ENCODE assay signal across 1 cellular context in genomic region chr12:101407438-101408345, GRCh38.
TF ChIP-seq lines count a peak whose summit lies in the region.

ARL1 (minus strand) TSS chr12:101407772; CDS start chr12:101407645, 127 bp downstream.

TF ChIP-seq in K562, 482 proteins besides CTCF, POLR2A, EP300 and RAD21 (continued from another document and continues in another):
- TF ChIP-seq, protein P1, sequence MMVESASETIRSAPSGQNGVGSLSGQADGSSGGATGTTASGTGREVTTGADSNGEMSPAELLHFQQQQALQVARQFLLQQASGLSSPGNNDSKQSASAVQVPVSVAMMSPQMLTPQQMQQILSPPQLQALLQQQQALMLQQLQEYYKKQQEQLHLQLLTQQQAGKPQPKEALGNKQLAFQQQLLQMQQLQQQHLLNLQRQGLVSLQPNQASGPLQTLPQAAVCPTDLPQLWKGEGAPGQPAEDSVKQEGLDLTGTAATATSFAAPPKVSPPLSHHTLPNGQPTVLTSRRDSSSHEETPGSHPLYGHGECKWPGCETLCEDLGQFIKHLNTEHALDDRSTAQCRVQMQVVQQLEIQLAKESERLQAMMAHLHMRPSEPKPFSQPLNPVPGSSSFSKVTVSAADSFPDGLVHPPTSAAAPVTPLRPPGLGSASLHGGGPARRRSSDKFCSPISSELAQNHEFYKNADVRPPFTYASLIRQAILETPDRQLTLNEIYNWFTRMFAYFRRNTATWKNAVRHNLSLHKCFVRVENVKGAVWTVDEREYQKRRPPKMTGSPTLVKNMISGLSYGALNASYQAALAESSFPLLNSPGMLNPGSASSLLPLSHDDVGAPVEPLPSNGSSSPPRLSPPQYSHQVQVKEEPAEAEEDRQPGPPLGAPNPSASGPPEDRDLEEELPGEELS (CRISPR knock-in tag; IDR thresholded peaks at IDR 0.05; ENCODE audit: borderline replicate concordance): no peak
- TF ChIP-seq HINFP (tag; conservative IDR thresholded peaks at IDR 0.05; ENCODE audit: low read depth) (no peak), NR2F6 (CRISPR knock-in tag; IDR thresholded peaks at IDR 0.05) (no peak), ZBTB5 (IDR thresholded peaks at IDR 0.05) (peak; percentile 88; the same call in 1 of the 2 replicates), DIDO1 (tag; IDR thresholded peaks at IDR 0.05; ENCODE audit: low read depth) (peak; percentile 96), DACH1 (IDR thresholded peaks at IDR 0.05; ENCODE audit: partially characterized antibody) (peak; percentile 53), HNRNPH1 (optimal IDR thresholded peaks at IDR 0.05; ENCODE audit: low read depth, low read length) (no peak), ZNF512 (tag; IDR thresholded peaks at IDR 0.05) (no peak), SRF (CRISPR knock-in tag; IDR thresholded peaks at IDR 0.05) (no peak), TBL1XR1 (IDR thresholded peaks at IDR 0.05; ENCODE audit: low read length in 2 of 2) (peak in 1 of 2 experiments; percentile 78; a peak in 3 of 4 replicates), ATF6 (CRISPR knock-in tag; IDR thresholded peaks at IDR 0.05) (peak; percentile 37; the same call in 1 of the 2 replicates), FOXK2 (conservative IDR thresholded peaks at IDR 0.05 in 1 of 2, IDR thresholded peaks at IDR 0.05 in 1 of 2; ENCODE audit: low read depth in 2 of 2) (peak; percentile 17 to 31; a peak in 2 of 4 replicates), TAF1 (IDR thresholded peaks at IDR 0.05; ENCODE audit: control insufficient read depth, extremely low read depth, insufficient read depth, low read length, severe bottlenecking) (peak; percentile 92), MTA2 (IDR thresholded peaks at IDR 0.05; ENCODE audit: low read depth) (no peak), CBFA2T2 (conservative IDR thresholded peaks at IDR 0.05) (no peak), ETV6 (IDR thresholded peaks at IDR 0.05; ENCODE audit: borderline replicate concordance in 1 of 2, low read depth in 2 of 2, low read length in 1 of 2) (no peak), ETV6 (CRISPR knock-in tag; IDR thresholded peaks at IDR 0.05; ENCODE audit: borderline replicate concordance) (no peak), ZBTB26 (CRISPR knock-in tag; IDR thresholded peaks at IDR 0.05) (peak; percentile 8; the same call in 1 of the 2 replicates), SRSF9 (IDR thresholded peaks at IDR 0.05; ENCODE audit: borderline replicate concordance, low read depth, low read length) (no peak), PURB (CRISPR knock-in tag; IDR thresholded peaks at IDR 0.05; ENCODE audit: low read depth) (no peak), SIX5 (IDR thresholded peaks at IDR 0.05; ENCODE audit: borderline replicate concordance in 1 of 2, insufficient read depth in 1 of 2, low read depth in 1 of 2, low read length in 2 of 2) (peak in 1 of 2 experiments; percentile 14; a peak in 2 of 4 replicates), DDX20 (tag; IDR thresholded peaks at IDR 0.05; ENCODE audit: low read depth) (no peak), MAFK (IDR thresholded peaks at IDR 0.05; ENCODE audit: low read length) (no peak), PHF21A (IDR thresholded peaks at IDR 0.05; ENCODE audit: borderline replicate concordance, low read depth) (no peak; the same call in 1 of the 2 replicates), TEAD1 (CRISPR knock-in tag; IDR thresholded peaks at IDR 0.05) (peak in 1 of 2 experiments; percentile 49; a peak in 2 of 4 replicates), ZBED1 (IDR thresholded peaks at IDR 0.05) (no peak), XRCC5 (IDR thresholded peaks at IDR 0.05; ENCODE audit: low read depth, low read length) (peak; percentile 86), ZNF780A (CRISPR knock-in tag; IDR thresholded peaks at IDR 0.05) (no peak), CBX5 (IDR thresholded peaks at IDR 0.05; ENCODE audit: borderline replicate concordance, low read depth) (no peak), KDM1A (IDR thresholded peaks at IDR 0.05) (no peak), ZFX (CRISPR knock-in tag; IDR thresholded peaks at IDR 0.05) (peak; percentile 90), ZNF232 (CRISPR knock-in tag; IDR thresholded peaks at IDR 0.05) (no peak), HMGN3 (IDR thresholded peaks at IDR 0.05; ENCODE audit: borderline replicate concordance, extremely low read depth, insufficient read length, low read depth, low read length) (peak; percentile 35), SMAD4 (CRISPR knock-in tag; conservative IDR thresholded peaks at IDR 0.05) (peak; percentile 62; the same call in 1 of the 2 replicates), MCM2 (IDR thresholded peaks at IDR 0.05; ENCODE audit: low read depth) (no peak), KLF1 (tag; IDR thresholded peaks at IDR 0.05) (no peak), PHF20 (IDR thresholded peaks at IDR 0.05; ENCODE audit: partially characterized antibody) (peak; percentile 59), EGR1 (conservative IDR thresholded peaks at IDR 0.05) (peak; percentile 98), STAG1 (CRISPR knock-in tag; IDR thresholded peaks at IDR 0.05; ENCODE audit: borderline replicate concordance) (no peak), FOSL1 (tag; conservative IDR thresholded peaks at IDR 0.05) (peak; percentile 94)
- TF ChIP-seq, protein P2, sequence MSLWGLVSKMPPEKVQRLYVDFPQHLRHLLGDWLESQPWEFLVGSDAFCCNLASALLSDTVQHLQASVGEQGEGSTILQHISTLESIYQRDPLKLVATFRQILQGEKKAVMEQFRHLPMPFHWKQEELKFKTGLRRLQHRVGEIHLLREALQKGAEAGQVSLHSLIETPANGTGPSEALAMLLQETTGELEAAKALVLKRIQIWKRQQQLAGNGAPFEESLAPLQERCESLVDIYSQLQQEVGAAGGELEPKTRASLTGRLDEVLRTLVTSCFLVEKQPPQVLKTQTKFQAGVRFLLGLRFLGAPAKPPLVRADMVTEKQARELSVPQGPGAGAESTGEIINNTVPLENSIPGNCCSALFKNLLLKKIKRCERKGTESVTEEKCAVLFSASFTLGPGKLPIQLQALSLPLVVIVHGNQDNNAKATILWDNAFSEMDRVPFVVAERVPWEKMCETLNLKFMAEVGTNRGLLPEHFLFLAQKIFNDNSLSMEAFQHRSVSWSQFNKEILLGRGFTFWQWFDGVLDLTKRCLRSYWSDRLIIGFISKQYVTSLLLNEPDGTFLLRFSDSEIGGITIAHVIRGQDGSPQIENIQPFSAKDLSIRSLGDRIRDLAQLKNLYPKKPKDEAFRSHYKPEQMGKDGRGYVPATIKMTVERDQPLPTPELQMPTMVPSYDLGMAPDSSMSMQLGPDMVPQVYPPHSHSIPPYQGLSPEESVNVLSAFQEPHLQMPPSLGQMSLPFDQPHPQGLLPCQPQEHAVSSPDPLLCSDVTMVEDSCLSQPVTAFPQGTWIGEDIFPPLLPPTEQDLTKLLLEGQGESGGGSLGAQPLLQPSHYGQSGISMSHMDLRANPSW (CRISPR knock-in tag; IDR thresholded peaks at IDR 0.05): no peak
- TF ChIP-seq, protein P3, sequence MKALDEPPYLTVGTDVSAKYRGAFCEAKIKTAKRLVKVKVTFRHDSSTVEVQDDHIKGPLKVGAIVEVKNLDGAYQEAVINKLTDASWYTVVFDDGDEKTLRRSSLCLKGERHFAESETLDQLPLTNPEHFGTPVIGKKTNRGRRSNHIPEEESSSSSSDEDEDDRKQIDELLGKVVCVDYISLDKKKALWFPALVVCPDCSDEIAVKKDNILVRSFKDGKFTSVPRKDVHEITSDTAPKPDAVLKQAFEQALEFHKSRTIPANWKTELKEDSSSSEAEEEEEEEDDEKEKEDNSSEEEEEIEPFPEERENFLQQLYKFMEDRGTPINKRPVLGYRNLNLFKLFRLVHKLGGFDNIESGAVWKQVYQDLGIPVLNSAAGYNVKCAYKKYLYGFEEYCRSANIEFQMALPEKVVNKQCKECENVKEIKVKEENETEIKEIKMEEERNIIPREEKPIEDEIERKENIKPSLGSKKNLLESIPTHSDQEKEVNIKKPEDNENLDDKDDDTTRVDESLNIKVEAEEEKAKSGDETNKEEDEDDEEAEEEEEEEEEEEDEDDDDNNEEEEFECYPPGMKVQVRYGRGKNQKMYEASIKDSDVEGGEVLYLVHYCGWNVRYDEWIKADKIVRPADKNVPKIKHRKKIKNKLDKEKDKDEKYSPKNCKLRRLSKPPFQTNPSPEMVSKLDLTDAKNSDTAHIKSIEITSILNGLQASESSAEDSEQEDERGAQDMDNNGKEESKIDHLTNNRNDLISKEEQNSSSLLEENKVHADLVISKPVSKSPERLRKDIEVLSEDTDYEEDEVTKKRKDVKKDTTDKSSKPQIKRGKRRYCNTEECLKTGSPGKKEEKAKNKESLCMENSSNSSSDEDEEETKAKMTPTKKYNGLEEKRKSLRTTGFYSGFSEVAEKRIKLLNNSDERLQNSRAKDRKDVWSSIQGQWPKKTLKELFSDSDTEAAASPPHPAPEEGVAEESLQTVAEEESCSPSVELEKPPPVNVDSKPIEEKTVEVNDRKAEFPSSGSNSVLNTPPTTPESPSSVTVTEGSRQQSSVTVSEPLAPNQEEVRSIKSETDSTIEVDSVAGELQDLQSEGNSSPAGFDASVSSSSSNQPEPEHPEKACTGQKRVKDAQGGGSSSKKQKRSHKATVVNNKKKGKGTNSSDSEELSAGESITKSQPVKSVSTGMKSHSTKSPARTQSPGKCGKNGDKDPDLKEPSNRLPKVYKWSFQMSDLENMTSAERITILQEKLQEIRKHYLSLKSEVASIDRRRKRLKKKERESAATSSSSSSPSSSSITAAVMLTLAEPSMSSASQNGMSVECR (CRISPR knock-in tag; IDR thresholded peaks at IDR 0.05): peak; percentile 78; the same call in 1 of the 2 replicates
- TF ChIP-seq, protein P4, sequence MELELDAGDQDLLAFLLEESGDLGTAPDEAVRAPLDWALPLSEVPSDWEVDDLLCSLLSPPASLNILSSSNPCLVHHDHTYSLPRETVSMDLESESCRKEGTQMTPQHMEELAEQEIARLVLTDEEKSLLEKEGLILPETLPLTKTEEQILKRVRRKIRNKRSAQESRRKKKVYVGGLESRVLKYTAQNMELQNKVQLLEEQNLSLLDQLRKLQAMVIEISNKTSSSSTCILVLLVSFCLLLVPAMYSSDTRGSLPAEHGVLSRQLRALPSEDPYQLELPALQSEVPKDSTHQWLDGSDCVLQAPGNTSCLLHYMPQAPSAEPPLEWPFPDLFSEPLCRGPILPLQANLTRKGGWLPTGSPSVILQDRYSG (tag; conservative IDR thresholded peaks at IDR 0.05; ENCODE audit: low read depth): peak; percentile 67; the same call in 1 of the 2 replicates
